Comparison of ENCODE assay signal across 1 cellular context in genomic region chr7:125670926-125671572, GRCh38.
TF ChIP-seq lines count a peak whose summit lies in the region.

No MANE protein-coding gene starts in this region.

TF ChIP-seq in K562, 482 proteins besides CTCF, POLR2A, EP300 and RAD21 (continued from another document):
- peak; percentile 31; the same call in 1 of the 2 replicates for TF ChIP-seq CHAMP1 (IDR thresholded peaks at IDR 0.05)
- TF ChIP-seq SMC3 (conservative IDR thresholded peaks at IDR 0.05; ENCODE audit: insufficient read depth, low read depth, low read length), result 0 out of 2 replicates have a peak, but pooled peaks have one; percentile 23
